1 cellular context compared by ENCODE assay signal in the genomic region with DNA sequence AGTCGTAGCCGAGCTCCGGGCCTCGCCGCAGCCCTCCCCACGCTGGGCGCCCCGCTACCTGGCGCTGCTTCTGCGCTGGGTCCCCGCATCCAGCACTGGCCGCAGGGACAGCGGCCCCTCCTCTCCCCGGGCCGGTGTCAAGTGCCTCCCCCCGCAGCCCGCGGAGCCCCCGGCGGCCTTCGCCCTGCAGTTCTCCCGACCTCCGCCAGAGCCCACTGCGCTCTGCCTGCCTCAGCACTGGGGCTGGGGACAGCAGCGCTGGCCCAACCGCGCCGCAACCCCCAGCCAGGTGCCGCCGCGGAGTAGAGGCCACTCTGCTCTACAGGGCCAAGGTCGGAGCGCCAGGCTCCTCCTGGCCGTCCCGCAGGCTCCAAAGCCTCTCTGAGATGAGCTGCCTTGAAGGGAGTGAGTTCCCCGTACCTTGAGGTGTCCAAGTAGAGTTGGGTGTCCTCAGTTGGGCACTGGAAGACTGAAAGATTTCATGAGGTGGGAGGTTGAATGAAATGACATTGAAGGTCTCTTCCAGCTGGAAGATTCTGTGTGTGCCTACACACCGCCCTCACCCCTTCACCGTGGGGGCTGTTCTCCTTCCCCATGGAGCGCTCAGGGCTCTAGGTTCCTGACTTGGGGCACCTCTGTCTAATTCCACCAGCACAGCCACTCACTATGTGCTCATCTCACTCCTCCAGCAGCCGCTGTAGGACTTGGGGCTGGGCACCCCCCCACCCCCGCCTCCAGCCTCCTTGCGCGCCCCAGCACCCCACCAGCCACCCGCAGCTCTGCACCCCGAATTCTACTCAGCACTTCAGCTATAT.
TF ChIP-seq lines count a peak whose summit lies in the region.

No MANE protein-coding gene starts in this region.

TF ChIP-seq in SK-N-SH treated with all-trans-retinoic acid at 6 μM for 48 hours, 23 proteins besides CTCF, POLR2A, EP300 and RAD21 (continued from another document):
- TF ChIP-seq ZFP3 (CRISPR knock-in tag; IDR thresholded peaks at IDR 0.05): peak; percentile 88
- TF ChIP-seq CSRNP3 (CRISPR knock-in tag; IDR thresholded peaks at IDR 0.05): no peak
- no peak for TF ChIP-seq ESRRG (CRISPR knock-in tag; IDR thresholded peaks at IDR 0.05)
- TF ChIP-seq, protein P1, sequence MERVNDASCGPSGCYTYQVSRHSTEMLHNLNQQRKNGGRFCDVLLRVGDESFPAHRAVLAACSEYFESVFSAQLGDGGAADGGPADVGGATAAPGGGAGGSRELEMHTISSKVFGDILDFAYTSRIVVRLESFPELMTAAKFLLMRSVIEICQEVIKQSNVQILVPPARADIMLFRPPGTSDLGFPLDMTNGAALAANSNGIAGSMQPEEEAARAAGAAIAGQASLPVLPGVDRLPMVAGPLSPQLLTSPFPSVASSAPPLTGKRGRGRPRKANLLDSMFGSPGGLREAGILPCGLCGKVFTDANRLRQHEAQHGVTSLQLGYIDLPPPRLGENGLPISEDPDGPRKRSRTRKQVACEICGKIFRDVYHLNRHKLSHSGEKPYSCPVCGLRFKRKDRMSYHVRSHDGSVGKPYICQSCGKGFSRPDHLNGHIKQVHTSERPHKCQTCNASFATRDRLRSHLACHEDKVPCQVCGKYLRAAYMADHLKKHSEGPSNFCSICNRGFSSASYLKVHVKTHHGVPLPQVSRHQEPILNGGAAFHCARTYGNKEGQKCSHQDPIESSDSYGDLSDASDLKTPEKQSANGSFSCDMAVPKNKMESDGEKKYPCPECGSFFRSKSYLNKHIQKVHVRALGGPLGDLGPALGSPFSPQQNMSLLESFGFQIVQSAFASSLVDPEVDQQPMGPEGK (CRISPR knock-in tag; IDR thresholded peaks at IDR 0.05; ENCODE audit: borderline replicate concordance): peak; percentile 99
- no peak for TF ChIP-seq BACH2 (CRISPR knock-in tag; IDR thresholded peaks at IDR 0.05; ENCODE audit: borderline replicate concordance)
- no peak for TF ChIP-seq PPARA (CRISPR knock-in tag; IDR thresholded peaks at IDR 0.05; ENCODE audit: borderline replicate concordance)
- TF ChIP-seq SNAI2 (CRISPR knock-in tag; IDR thresholded peaks at IDR 0.05): peak; percentile 97
